In genomic region chr10:100346351-100346764, GRCh38 we compare ENCODE assay signal across 8 cellular contexts. TPM values are rescaled to one million over a fixed set of nuclear protein-coding genes. Genes with fewer than 3 reads are reported as not detected.
A peak's percentile ranks its signal among the peaks of the same experiment; 100 is the strongest.
DNase-seq lines count a peak whose midpoint lies in the region; ATAC-seq and TF ChIP-seq lines count a peak whose summit lies in the region.

No MANE protein-coding gene starts in this region.

- peak; percentile 88 for DNase-seq in BE2C
- DNase-seq in NOMO-1 treated with DMSO at 0.1 percent for 48 hours (lab: John Stamatoyannopoulos, UW; ENCODE audit: unreplicated experiment): peak; percentile 53
- peak; percentile 49 for DNase-seq in activated T-cell treated with anti-CD3 and anti-CD28 coated beads, Interleukin-2, amount 50 U/mL, for 4 hours
- peak; percentile 70 for DNase-seq in fibroblast of gingiva (ENCODE audit: low read depth)
- DNase-seq in naive thymus-derived CD4-positive, alpha-beta T cell: peak in 7 of 9 donors; percentile 15 to 86 (median 34)
- DNase-seq in stimulated activated naive CD4-positive, alpha-beta T cell (lab: John Stamatoyannopoulos, UW): peak in 4 of 6 experiments; percentile 25 to 49 (median 28)

- H3K36me3 ChIP-seq in BE2C: peaks cover 38% of the 10 kb centered on the region
- peaks cover 0 to 3% (median 0%) of the 10 kb centered on the region in 3 experiments for H3K36me3 ChIP-seq in naive thymus-derived CD4-positive, alpha-beta T cell (ENCODE audit: control insufficient read depth in 2 of 3, insufficient read depth in 3 of 3, low read length in 3 of 3)

- H3K9me3 Mint-ChIP-seq in activated T-cell treated with anti-CD3 and anti-CD28 coated beads, Interleukin-2, amount 50 U/mL, for 4 hours: no peaks in the 10 kb centered on the region
- no peaks in the 10 kb centered on the region for H3K9me3 Mint-ChIP-seq in naive thymus-derived CD4-positive, alpha-beta T cell

- peak; percentile 47 for ATAC-seq in GM19025 (IDR thresholded peaks at IDR 0.05; ENCODE audit: low read depth, unreplicated experiment)
- ATAC-seq in HG03280 (IDR thresholded peaks at IDR 0.05; ENCODE audit: unreplicated experiment): peak; percentile 50
- peak; percentile 76 to 77 for ATAC-seq in activated T-cell treated with anti-CD3 and anti-CD28 coated beads, Interleukin-2, amount 50 U/mL, for 4 hours
- peak; percentile 65 for ATAC-seq in naive thymus-derived CD4-positive, alpha-beta T cell

- TF ChIP-seq CTCF in BE2C (IDR thresholded peaks at IDR 0.05; ENCODE audit: low read depth, low read length): no peak

- H3K27ac Mint-ChIP-seq in naive thymus-derived CD4-positive, alpha-beta T cell: peak overlapping the region in 5 of 9 donors; percentile 19 to 75 (median 61)

- no peaks in the 10 kb centered on the region for H3K9me3 ChIP-seq in BE2C
- no peaks in the 10 kb centered on the region for H3K9me3 ChIP-seq in naive thymus-derived CD4-positive, alpha-beta T cell (ENCODE audit: control insufficient read depth in 2 of 3, low read length in 3 of 3)

- intact Hi-C loops in naive thymus-derived CD4-positive, alpha-beta T cell (cut with micrococcal nuclease): loop anchor here (1.0 to 2.0 kb wide), 2 partner anchors 8 to 60 kb away; partner anchors contain the start of gene BLOC1S2 (in 1 of the 2)

- peak overlapping the region; percentile 97 for H3K4me3 ChIP-seq in BE2C (ENCODE audit: low read depth, low read length)
- peak overlapping the region; percentile 67 for H3K4me3 ChIP-seq in naive thymus-derived CD4-positive, alpha-beta T cell (ENCODE audit: low read length)

- POLR2A ChIA-PET in naive thymus-derived CD4-positive, alpha-beta T cell (lab: Charles Lee): interaction anchor here (1.1 to 2.2 kb wide), 2 partner anchors 24 to 189 kb away, joined by 6 to 10 read pairs; partner anchors contain the start of gene HIF1AN

- CTCF ChIA-PET in naive thymus-derived CD4-positive, alpha-beta T cell (lab: Charles Lee): interaction anchor here (0.9 to 1.4 kb wide), 4 partner anchors 10 to 176 kb away, joined by 3 to 5 read pairs (median 3); no protein-coding TSS in a partner anchor

- H3K36me3 Mint-ChIP-seq in activated T-cell treated with anti-CD3 and anti-CD28 coated beads, Interleukin-2, amount 50 U/mL, for 4 hours (ENCODE audit: insufficient read depth): peaks cover 6% of the 10 kb centered on the region
- H3K36me3 Mint-ChIP-seq in naive thymus-derived CD4-positive, alpha-beta T cell: peaks cover 0 to 35% (median 0%) of the 10 kb centered on the region in 5 donors

- peak overlapping the region; percentile 84 for H3K4me3 Mint-ChIP-seq in activated T-cell treated with anti-CD3 and anti-CD28 coated beads, Interleukin-2, amount 50 U/mL, for 4 hours
- peak overlapping the region; percentile 84 to 98 (median 90) for H3K4me3 Mint-ChIP-seq in naive thymus-derived CD4-positive, alpha-beta T cell

- peaks cover 16% of the 10 kb centered on the region for H3K4me1 Mint-ChIP-seq in activated T-cell treated with anti-CD3 and anti-CD28 coated beads, Interleukin-2, amount 50 U/mL, for 4 hours (ENCODE audit: low read depth)
- peaks cover 15 to 72% (median 27%) of the 10 kb centered on the region in 7 donors for H3K4me1 Mint-ChIP-seq in naive thymus-derived CD4-positive, alpha-beta T cell

- no peaks in the 10 kb centered on the region for H3K27me3 Mint-ChIP-seq in activated T-cell treated with anti-CD3 and anti-CD28 coated beads, Interleukin-2, amount 50 U/mL, for 4 hours (ENCODE audit: low read depth)
- H3K27me3 Mint-ChIP-seq in naive thymus-derived CD4-positive, alpha-beta T cell: peaks cover 0 to 8% (median 0%) of the 10 kb centered on the region in 5 donors

- H3K27me3 ChIP-seq in BE2C: no peaks in the 10 kb centered on the region
- no peaks in the 10 kb centered on the region for H3K27me3 ChIP-seq in naive thymus-derived CD4-positive, alpha-beta T cell (ENCODE audit: control insufficient read depth in 2 of 2, insufficient read depth in 2 of 2, low read length in 2 of 2)

- H3K27ac ChIP-seq in naive thymus-derived CD4-positive, alpha-beta T cell (ENCODE audit: low read depth, low read length): peak overlapping the region; percentile 48

- peaks cover 5% of the 10 kb centered on the region for H3K4me1 ChIP-seq in BE2C
- H3K4me1 ChIP-seq in naive thymus-derived CD4-positive, alpha-beta T cell (ENCODE audit: control insufficient read depth in 2 of 2, insufficient read depth in 2 of 2, low read length in 2 of 2): peaks cover 5 to 10% of the 10 kb centered on the region in 2 donors

RNA-seq across cellular contexts. Expression of gene SCD, which starts 0.7 kb away (rescaled TPM):
- 240 TPM for polyA plus RNA-seq in BE2C (2012; ENCODE audit: insufficient read depth, insufficient read length, low read depth)
- 10 to 100 TPM; 19.7 to 26.7 (median 21.1) TPM for total RNA-seq in activated T-cell treated with anti-CD3 and anti-CD28 coated beads, Interleukin-2, amount 50 U/mL, for 4 hours
- 100 to 1,000 TPM in 1 of 5 experiments, 1 to 10 TPM in 4; 1.1 to 121 (median 2.3) TPM for total RNA-seq in naive thymus-derived CD4-positive, alpha-beta T cell
- 1 to 10 TPM; 1.0 to 2.7 TPM for polyA plus RNA-seq in naive thymus-derived CD4-positive, alpha-beta T cell

RNA-seq across cellular contexts. Expression of gene PKD2L1, which starts 16.3 kb away (rescaled TPM):
- not detected for polyA plus RNA-seq in BE2C (2012; ENCODE audit: insufficient read depth, insufficient read length, low read depth)
- not detected for total RNA-seq in activated T-cell treated with anti-CD3 and anti-CD28 coated beads, Interleukin-2, amount 50 U/mL, for 4 hours
- total RNA-seq in naive thymus-derived CD4-positive, alpha-beta T cell: under 1 TPM in 1 of 5 experiments, not detected in 4; 0.46 TPM
- under 1 TPM in 1 of 2 donors, not detected in 1; 0.10 TPM for polyA plus RNA-seq in naive thymus-derived CD4-positive, alpha-beta T cell

RNA-seq across cellular contexts. Expression of gene BLOC1S2, which starts 59.9 kb away (rescaled TPM):
- polyA plus RNA-seq in BE2C (2012; ENCODE audit: insufficient read depth, insufficient read length, low read depth): 43.8 TPM
- total RNA-seq in activated T-cell treated with anti-CD3 and anti-CD28 coated beads, Interleukin-2, amount 50 U/mL, for 4 hours: 10 to 100 TPM; 62.5 to 79.5 (median 75.5) TPM
- 10 to 100 TPM; 31.5 to 51.3 (median 39.9) TPM for total RNA-seq in naive thymus-derived CD4-positive, alpha-beta T cell
- 10 to 100 TPM; 51.9 to 63.4 TPM for polyA plus RNA-seq in naive thymus-derived CD4-positive, alpha-beta T cell

Comparison
In these comparisons a context has a peak if more than half of its experiments do, and no peak if none do; other contexts are left out.
1. Peak in every context shown above with its lines: DNase-seq, ATAC-seq, H3K4me3 ChIP-seq and H3K27ac ChIP-seq.
2. DNase-seq: peak in every context shown above with its lines; median percentile 88 in BE2C; 70 in fibroblast of gingiva; 53 in NOMO-1 treated with DMSO at 0.1 percent for 48 hours; 49 in activated T-cell treated with anti-CD3 and anti-CD28 coated beads, Interleukin-2, amount 50 U/mL, for 4 hours; 34 in naive thymus-derived CD4-positive, alpha-beta T cell; 28 in stimulated activated naive CD4-positive, alpha-beta T cell.